In the genomic region with DNA sequence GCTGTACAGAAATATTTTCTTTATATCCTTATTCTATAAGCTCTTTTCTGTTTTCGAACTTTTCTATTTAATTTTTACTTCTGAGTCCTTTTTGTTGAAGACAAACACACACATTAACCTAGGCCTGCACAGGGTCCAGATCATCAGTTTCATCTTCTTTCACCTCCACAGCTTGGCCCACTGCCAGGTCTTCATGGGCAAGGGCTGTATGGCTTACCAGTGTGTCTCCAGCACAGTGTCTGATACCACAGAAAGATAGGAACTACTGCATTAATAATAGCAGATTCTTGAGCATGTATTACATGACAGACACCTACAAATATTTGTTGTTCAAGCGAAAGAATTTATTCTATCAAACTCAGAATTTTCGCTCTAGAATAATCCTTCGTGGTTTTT, we compare ENCODE assay signal across 8 cellular contexts. TPM values are rescaled to one million over a fixed set of nuclear protein-coding genes. Genes with fewer than 3 reads are reported as not detected.
DNase-seq lines count a peak whose midpoint lies in the region; ATAC-seq and TF ChIP-seq lines count a peak whose summit lies in the region.

No MANE protein-coding gene starts in this region.

- H3K4me3 ChIP-seq in CD8-positive, alpha-beta memory T cell (ENCODE audit: low read length): no peak overlapping the region
- H3K4me3 ChIP-seq in left lung (no peak overlapping the region), PC-3 (ENCODE audit: low read length) (no peak overlapping the region)

- H3K27me3 Mint-ChIP-seq in CD8-positive, alpha-beta memory T cell: no peaks in the 10 kb centered on the region

- ATAC-seq in GM19468 (IDR thresholded peaks at IDR 0.05; ENCODE audit: extremely low read depth, unreplicated experiment) (peak; percentile 33), left lung (peak; percentile 32), esophagus mucosa (no peak), PC-3 (no peak)

- H3K9ac ChIP-seq in PC-3 (ENCODE audit: low read length): no peak overlapping the region

- H4K20me1 ChIP-seq in PC-3 (ENCODE audit: low read length): peaks cover 60% of the 10 kb centered on the region

- DNase-seq in CD8-positive, alpha-beta memory T cell: peak in 4 of 5 donors; percentile 12 to 58 (median 27)
- peak; percentile 44 for DNase-seq in T-helper 9 cell
- DNase-seq in left lung: no peak
- no peak for DNase-seq in PC-3
- DNase-seq in COLO829 (ENCODE audit: low spot score): no peak
- DNase-seq in ACHN: no peak

- no peak overlapping the region for H3K4me2 ChIP-seq in PC-3 (ENCODE audit: low read length)

- BruUV-seq in PC-3 (replicated peaks; lab: Mats Ljungman, UMichigan): no TSS peak

- H3K4me1 Mint-ChIP-seq in CD8-positive, alpha-beta memory T cell: peaks cover 44 to 76% (median 71%) of the 10 kb centered on the region in 3 donors

- H3F3A ChIP-seq in PC-3 (ENCODE audit: low read length, unreplicated experiment): no peaks in the 10 kb centered on the region

- peaks cover 100% of the 10 kb centered on the region for H3K79me2 ChIP-seq in PC-3 (ENCODE audit: low read length)

- H3K27ac ChIP-seq in CD8-positive, alpha-beta memory T cell (ENCODE audit: low read depth, low read length): no peak overlapping the region
- H3K27ac ChIP-seq in left lung (no peak overlapping the region), PC-3 (ENCODE audit: low read length) (no peak overlapping the region)

- in situ Hi-C loops in ACHN (cut with HindIII; ENCODE audit: low pct_ligation_motif_present, low pct_unique_long_range_greater_than_20kb, low sequenced_read_pairs): no loop called here

- peaks cover 0 to 4% (median 0%) of the 10 kb centered on the region in 3 donors for H3K36me3 Mint-ChIP-seq in CD8-positive, alpha-beta memory T cell

- POLR2A ChIA-PET in CD8-positive, alpha-beta memory T cell (lab: Charles Lee): interaction anchor here (0.7 kb wide), 1 partner anchor 10 kb away, joined by 7 read pairs; no protein-coding TSS in a partner anchor
- POLR2A ChIA-PET in PC-3 (lab: Charles Lee; ENCODE audit: unreplicated experiment): no interaction called here

- no peaks in the 10 kb centered on the region for H3K36me3 ChIP-seq in CD8-positive, alpha-beta memory T cell (ENCODE audit: insufficient read depth, low read length)
- H3K36me3 ChIP-seq in left lung: no peaks in the 10 kb centered on the region
- no peaks in the 10 kb centered on the region for H3K36me3 ChIP-seq in PC-3 (ENCODE audit: low read depth, low read length)

- TF ChIP-seq CTCF in left lung (IDR thresholded peaks at IDR 0.05) (no peak), PC-3 (conservative IDR thresholded peaks at IDR 0.05; ENCODE audit: low read depth, low read length) (no peak)

- peaks cover 5% of the 10 kb centered on the region for H3K4me1 ChIP-seq in CD8-positive, alpha-beta memory T cell (ENCODE audit: insufficient read depth, low read length)
- H3K4me1 ChIP-seq in left lung (peaks cover 19 to 83% of the 10 kb centered on the region in 2 donors), PC-3 (ENCODE audit: insufficient read depth, low read length) (peaks cover 26% of the 10 kb centered on the region; the same call in 1 of the 2 replicates)

- no peak overlapping the region for H2AFZ ChIP-seq in PC-3 (ENCODE audit: low read length)

- CTCF ChIA-PET in CD8-positive, alpha-beta memory T cell (lab: Charles Lee): no interaction called here
- CTCF ChIA-PET in PC-3 (lab: Charles Lee): no interaction called here

- no peaks in the 10 kb centered on the region for H3K27me3 ChIP-seq in CD8-positive, alpha-beta memory T cell (ENCODE audit: insufficient read depth, low read length, poor library complexity, severe bottlenecking)
- no peaks in the 10 kb centered on the region for H3K27me3 ChIP-seq in left lung
- no peaks in the 10 kb centered on the region for H3K27me3 ChIP-seq in PC-3 (ENCODE audit: low read length)

- H3K9me3 ChIP-seq in CD8-positive, alpha-beta memory T cell (ENCODE audit: low read length): no peaks in the 10 kb centered on the region
- H3K9me3 ChIP-seq in left lung (no peaks in the 10 kb centered on the region), PC-3 (ENCODE audit: low read length) (no peaks in the 10 kb centered on the region)

- H3K9me2 ChIP-seq in PC-3 (replicated peaks; ENCODE audit: low read length): no peaks in the 10 kb centered on the region

- H3K9me3 Mint-ChIP-seq in CD8-positive, alpha-beta memory T cell: no peaks in the 10 kb centered on the region

- no peak overlapping the region for H3K4me3 Mint-ChIP-seq in CD8-positive, alpha-beta memory T cell

- intact Hi-C loops in left lung (cut with DNase I): no loop called here
- intact Hi-C loops in PC-3 (cut with micrococcal nuclease): no loop called here

- H3K27ac Mint-ChIP-seq in CD8-positive, alpha-beta memory T cell: peak overlapping the region in 1 of 8 donors; percentile 25

RNA-seq across cellular contexts. Expression of gene QKI, which starts 24.4 kb away (rescaled TPM):
- total RNA-seq in CD8-positive, alpha-beta memory T cell: 10 to 100 TPM; 56.5 to 58.8 TPM
- 27.5 TPM for polyA plus RNA-seq in CD8-positive, alpha-beta memory T cell
- total RNA-seq in left lung: 100 to 1,000 TPM; 162 to 195 TPM
- 39.6 TPM for total RNA-seq in esophagus mucosa
- 64.3 and 87.7 TPM in 2 replicates for total RNA-seq in PC-3 (2014; rRNA removed)

Comparison
In these comparisons a context has a peak if more than half of its experiments do, and no peak if none do; other contexts are left out.
1. DNase-seq: peak in CD8-positive, alpha-beta memory T cell (4 of 5) and T-helper 9 cell (single experiment); none in left lung (0 of 2), PC-3 (single experiment), COLO829 (single experiment) and ACHN (single experiment).
2. ATAC-seq: peak in GM19468 (single experiment) and left lung (single experiment); none in esophagus mucosa (single experiment) and PC-3 (single experiment).